Comparison of ENCODE assay signal across 1 cellular context in genomic region chr19:47210689-47211316, GRCh38.
TF ChIP-seq lines count a peak whose summit lies in the region.

No MANE protein-coding gene starts in this region.

TF ChIP-seq in H1, 55 proteins besides CTCF, POLR2A, EP300 and RAD21:
- TF ChIP-seq CTBP2 (IDR thresholded peaks at IDR 0.05; ENCODE audit: borderline replicate concordance, insufficient read depth, insufficient read length, low read length) (no peak), TAF7 (optimal IDR thresholded peaks at IDR 0.05; ENCODE audit: borderline replicate concordance, low read depth, low read length) (no peak), SP4 (IDR thresholded peaks at IDR 0.05; ENCODE audit: low read length) (no peak), CHD7 (IDR thresholded peaks at IDR 0.05; ENCODE audit: insufficient replicate concordance, low read length) (no peak), CREB1 (IDR thresholded peaks at IDR 0.05) (peak; percentile 29; the same call in 1 of the 2 replicates), E2F6 (IDR thresholded peaks at IDR 0.05) (peak; percentile 38; the same call in 1 of the 2 replicates), MAX (IDR thresholded peaks at IDR 0.05) (peak; percentile 84), SUZ12 (IDR thresholded peaks at IDR 0.05; ENCODE audit: low read length) (no peak)
